ENCODE assay signal across 1 cellular context in genomic region chrX:65595460-65595876, GRCh38.
A peak's percentile ranks its signal among the peaks of the same experiment; 100 is the strongest.
TF ChIP-seq lines count a peak whose summit lies in the region.

No MANE protein-coding gene starts in this region.

TF ChIP-seq in SK-N-SH, 30 proteins besides CTCF, POLR2A, EP300 and RAD21 (continued from another document):
- TF ChIP-seq PBX3 (IDR thresholded peaks at IDR 0.05) (no peak), CHD2 (IDR thresholded peaks at IDR 0.05; ENCODE audit: low read length, partially characterized antibody) (no peak), TCF12 (IDR thresholded peaks at IDR 0.05) (no peak), FOXJ3 (CRISPR knock-in tag; IDR thresholded peaks at IDR 0.05) (no peak), NFIC (IDR thresholded peaks at IDR 0.05; ENCODE audit: borderline replicate concordance) (no peak), FOSL2 (IDR thresholded peaks at IDR 0.05; ENCODE audit: borderline replicate concordance, low read depth) (no peak), MXI1 (IDR thresholded peaks at IDR 0.05; ENCODE audit: low read depth, low read length) (no peak), SMC3 (IDR thresholded peaks at IDR 0.05; ENCODE audit: low read depth, low read length) (peak; percentile 85), RXRA (IDR thresholded peaks at IDR 0.05; ENCODE audit: borderline replicate concordance, low read depth) (no peak), RFX5 (IDR thresholded peaks at IDR 0.05; ENCODE audit: low read length) (no peak), FOXM1 (IDR thresholded peaks at IDR 0.05; ENCODE audit: low read depth) (no peak), TAF1 (IDR thresholded peaks at IDR 0.05; ENCODE audit: borderline replicate concordance, low read depth, low read length) (no peak), SIN3A (IDR thresholded peaks at IDR 0.05; ENCODE audit: borderline replicate concordance, low read depth, low read length) (0 out of 2 replicates have a peak, but pooled peaks have one; percentile 22), EZH2phosphoT487 (IDR thresholded peaks at IDR 0.05; ENCODE audit: borderline replicate concordance, low read depth) (no peak), MAX (IDR thresholded peaks at IDR 0.05; ENCODE audit: low read depth) (peak; percentile 39; the same call in 1 of the 2 replicates), RCOR1 (IDR thresholded peaks at IDR 0.05; ENCODE audit: low read length) (no peak), NRF1 (IDR thresholded peaks at IDR 0.05; ENCODE audit: low read depth, low read length) (no peak), MEF2A (IDR thresholded peaks at IDR 0.05; ENCODE audit: borderline replicate concordance, low read depth) (no peak), TEAD4 (IDR thresholded peaks at IDR 0.05; ENCODE audit: borderline replicate concordance, insufficient read depth) (no peak), IRF3 (IDR thresholded peaks at IDR 0.05; ENCODE audit: low read depth, low read length) (no peak), GATA2 (CRISPR knock-in tag; IDR thresholded peaks at IDR 0.05) (no peak), JUND (IDR thresholded peaks at IDR 0.05) (no peak)
- TF ChIP-seq, protein P1, sequence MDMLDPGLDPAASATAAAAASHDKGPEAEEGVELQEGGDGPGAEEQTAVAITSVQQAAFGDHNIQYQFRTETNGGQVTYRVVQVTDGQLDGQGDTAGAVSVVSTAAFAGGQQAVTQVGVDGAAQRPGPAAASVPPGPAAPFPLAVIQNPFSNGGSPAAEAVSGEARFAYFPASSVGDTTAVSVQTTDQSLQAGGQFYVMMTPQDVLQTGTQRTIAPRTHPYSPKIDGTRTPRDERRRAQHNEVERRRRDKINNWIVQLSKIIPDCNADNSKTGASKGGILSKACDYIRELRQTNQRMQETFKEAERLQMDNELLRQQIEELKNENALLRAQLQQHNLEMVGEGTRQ (IDR thresholded peaks at IDR 0.05; ENCODE audit: borderline replicate concordance, low read depth, low read length): no peak
